Comparison of ENCODE assay signal across 16 cellular contexts in the genomic region with DNA sequence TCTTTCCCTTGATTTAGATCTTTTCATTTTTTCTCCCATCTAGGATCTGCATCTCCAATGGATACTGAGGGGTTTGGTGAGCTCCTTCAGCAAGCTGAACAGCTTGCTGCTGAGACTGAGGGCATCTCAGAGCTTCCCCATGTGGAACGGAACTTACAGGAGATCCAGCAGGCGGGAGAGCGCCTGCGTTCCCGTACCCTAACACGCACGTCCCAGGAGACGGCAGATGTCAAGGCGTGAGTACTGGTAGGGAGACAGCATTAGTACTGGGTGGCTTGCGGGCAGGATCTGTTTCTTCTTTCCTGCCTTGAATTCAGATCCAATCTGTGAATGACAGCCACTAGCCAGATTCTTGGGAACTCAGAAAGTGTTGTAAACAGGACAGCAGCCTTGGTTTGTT. TPM values are rescaled to one million over a fixed set of nuclear protein-coding genes. Genes with fewer than 3 reads are reported as not detected.
A peak's percentile ranks its signal among the peaks of the same experiment; 100 is the strongest.
DNase-seq lines count a peak whose midpoint lies in the region; ATAC-seq, FAIRE-seq and TF ChIP-seq lines count a peak whose summit lies in the region.
"Had no signal": no experiment of that assay in that cellular context is flagged by ENCODE, and none has a peak within 500 bp of the region (broad histone marks: within the 10 kb centered on the region; RNA-seq: fewer than 3 reads in every experiment).

No MANE protein-coding gene starts in this region.

- H4K20me1 ChIP-seq in IMR-90 (ENCODE audit: insufficient read depth, low read length) (no peaks in the 10 kb centered on the region), astrocyte (ENCODE audit: insufficient read depth, low read length) (peaks cover 37% of the 10 kb centered on the region)

- H3K4me2 ChIP-seq in IMR-90 (ENCODE audit: low read depth, low read length) (no peak overlapping the region), astrocyte (ENCODE audit: low read length) (no peak overlapping the region)

- H3K27ac ChIP-seq in IMR-90 (ENCODE audit: insufficient read depth, low read length), result no peak overlapping the region
- no peak overlapping the region for H3K27ac ChIP-seq in astrocyte (ENCODE audit: low read depth, low read length)
- H3K27ac ChIP-seq in mesodermal cell (ENCODE audit: low read depth, low read length, severe bottlenecking), result peak overlapping the region; percentile 83
- H3K27ac ChIP-seq in tibial artery, result peak overlapping the region; percentile 30 to 64

- no peak overlapping the region for H3K4me3 ChIP-seq in IMR-90 (ENCODE audit: insufficient read depth, low read depth, low read length)
- no peak overlapping the region for H3K4me3 ChIP-seq in astrocyte (ENCODE audit: insufficient read depth, low read depth, low read length)
- no peak overlapping the region for H3K4me3 ChIP-seq in mesodermal cell (ENCODE audit: extremely low read depth, insufficient read depth, low read length, poor library complexity, severe bottlenecking)
- no peak overlapping the region for H3K4me3 ChIP-seq in tibial artery

- H3K27me3 ChIP-seq in IMR-90 (ENCODE audit: control insufficient read depth, insufficient read depth, low read length), result no peaks in the 10 kb centered on the region
- H3K27me3 ChIP-seq in astrocyte (ENCODE audit: insufficient read depth, low read length), result no peaks in the 10 kb centered on the region
- H3K27me3 ChIP-seq in tibial artery, result no peaks in the 10 kb centered on the region

- H3K36me3 ChIP-seq in IMR-90 (ENCODE audit: control insufficient read depth, insufficient read depth, low read length) (peaks cover 4% of the 10 kb centered on the region; the same call in 1 of the 2 replicates), astrocyte (ENCODE audit: insufficient read depth, low read length) (peaks cover 12% of the 10 kb centered on the region), mesodermal cell (ENCODE audit: control insufficient read depth, insufficient read depth, low read length) (peaks cover 20% of the 10 kb centered on the region), tibial artery (peaks cover 0 to 3% (median 0%) of the 10 kb centered on the region in 3 donors)

- H3K36me3 Mint-ChIP-seq in astrocyte (ENCODE audit: low read depth, unreplicated experiment), result peaks cover 3% of the 10 kb centered on the region

- H3K4me1 ChIP-seq in IMR-90 (ENCODE audit: control insufficient read depth, insufficient read depth, low read length) (peaks cover 23% of the 10 kb centered on the region), astrocyte (ENCODE audit: insufficient read depth, low read length) (peaks cover 6% of the 10 kb centered on the region), mesodermal cell (ENCODE audit: control insufficient read depth, insufficient read depth, low read length, poor library complexity, severe bottlenecking) (peaks cover 29% of the 10 kb centered on the region), tibial artery (peaks cover 0 to 68% (median 17%) of the 10 kb centered on the region in 4 donors)

- no peaks in the 10 kb centered on the region for H3K27me3 Mint-ChIP-seq in astrocyte (ENCODE audit: low read depth, unreplicated experiment)
- H3K27me3 Mint-ChIP-seq: activated CD4-positive, alpha-beta T cell treated with anti-CD3 and anti-CD28 coated beads, Interleukin-2, amount 10 ng/mL, durations not matched to agents 24 days and 14 days; stimulated activated naive CD8-positive, alpha-beta T cell treated with anti-CD3 and anti-CD28 coated beads, Interleukin-15, Interleukin-2, amounts not matched to agents 100 ng/mL and 50 ng/mL, for 24 hours had no signal

- no peak for DNase-seq in IMR-90
- DNase-seq in astrocyte (ENCODE audit: low read depth), result no peak
- no peak for DNase-seq in tibial artery
- no peak for DNase-seq in Kasumi-1 (lab: John Stamatoyannopoulos, UW)
- DNase-seq in DMS53 treated with DMSO at 0.1 percent for 48 hours (lab: John Stamatoyannopoulos, UW; ENCODE audit: unreplicated experiment), result no peak
- DNase-seq: activated CD4-positive, alpha-beta T cell treated with anti-CD3 and anti-CD28 coated beads, Interleukin-2, amount 10 ng/mL, durations not matched to agents 24 days and 14 days; activated naive CD4-positive, alpha-beta T cell treated with anti-CD3 and anti-CD28 coated beads, Interleukin-2, amount 50 U/mL, for 16 hours; GDM1; NCI-H1694 treated with DMSO at 0.1 percent for 48 hours; NCI-H510A; right cardiac atrium had no signal

- no peak for FAIRE-seq in astrocyte (lab: Jason Lieb, UNC)
- FAIRE-seq: frontal cortex, HepG2 had no signal

- H3K23ac ChIP-seq in IMR-90 (ENCODE audit: low read depth, low read length), result 0 out of 2 replicates have a peak overlapping the region, but pooled peaks have one; percentile 8

- H3K79me2 ChIP-seq in astrocyte (ENCODE audit: insufficient read depth, low read length), result peaks cover 92% of the 10 kb centered on the region

- peak overlapping the region; percentile 16; the same call in 1 of the 2 replicates for H2BK20ac ChIP-seq in IMR-90 (ENCODE audit: low read depth, low read length)

- no peak overlapping the region for H3K56ac ChIP-seq in IMR-90 (ENCODE audit: extremely low read depth, insufficient read depth, low read length)

- H3K9me1 ChIP-seq in IMR-90 (ENCODE audit: insufficient read depth, low read length), result peaks cover 25% of the 10 kb centered on the region

- H4K5ac ChIP-seq in IMR-90 (ENCODE audit: low read depth, low read length), result no peak overlapping the region

- in situ Hi-C loops in IMR-90 (cut with MboI; ENCODE audit: low sequenced_read_pairs), result no loop called here

- ATAC-seq in IMR-90 (ENCODE audit: low read depth) (no peak; the same call in 1 of the 2 replicates), GM18498 (IDR thresholded peaks at IDR 0.05; ENCODE audit: unreplicated experiment) (no peak)
- ATAC-seq: HepG2 had no signal

- H4K8ac ChIP-seq in IMR-90 (ENCODE audit: low read depth in 2 of 2, low read length in 2 of 2), result peak overlapping the region in 1 of 2 experiments; percentile 47; a peak in 1 of 4 replicates

- CTCF ChIA-PET in IMR-90 (lab: Yijun Ruan, JAX), result no interaction called here

- no peak overlapping the region for H4K91ac ChIP-seq in IMR-90 (ENCODE audit: insufficient read depth, low read depth, low read length)

- peak overlapping the region; percentile 67; the same call in 1 of the 2 replicates for H2AK5ac ChIP-seq in IMR-90 (ENCODE audit: low read depth, low read length)

- TF ChIP-seq POLR2A in IMR-90 (IDR thresholded peaks at IDR 0.05; ENCODE audit: low read depth, low read length), result no peak

- no peaks in the 10 kb centered on the region for H3K9me3 Mint-ChIP-seq in astrocyte (ENCODE audit: unreplicated experiment)
- H3K9me3 Mint-ChIP-seq: stimulated activated naive CD8-positive, alpha-beta T cell treated with anti-CD3 and anti-CD28 coated beads, Interleukin-15, Interleukin-2, amounts not matched to agents 100 ng/mL and 50 ng/mL, for 24 hours had no signal

- H2BK120ac ChIP-seq in IMR-90 (ENCODE audit: low read depth, low read length), result peak overlapping the region; percentile 35

- H3K14ac ChIP-seq in IMR-90 (replicated peaks; ENCODE audit: low read depth, low read length), result peak overlapping the region; percentile 30

- peaks cover 51 to 69% of the 10 kb centered on the region in 2 experiments for H3K79me1 ChIP-seq in IMR-90 (ENCODE audit: low read depth in 1 of 2, low read length in 2 of 2)

- 89% methylated on average over 7 of the region's 10 CpGs; no CpG with 5 or more reads in 1 of the 2 experiments for WGBS in IMR-90 (ENCODE audit: extremely low coverage in 2 of 2, insufficient read length in 1 of 2), 2 experiments
- 94 to 95% methylated on average over 10 of the region's 10 CpGs for WGBS in mesodermal cell (ENCODE audit: insufficient coverage in 2 of 2), 2 experiments

- POLR2A ChIA-PET in IMR-90 (lab: Charles Lee; ENCODE audit: unreplicated experiment), result no interaction called here

- no peak overlapping the region for H2AK9ac ChIP-seq in IMR-90 (replicated peaks; ENCODE audit: low read depth, low read length, poor library complexity)

- H2BK5ac ChIP-seq in IMR-90 (ENCODE audit: low read depth, low read length, poor library complexity, severe bottlenecking), result no peak overlapping the region

- H3K9ac ChIP-seq in IMR-90 (ENCODE audit: low read depth, low read length) (no peak overlapping the region), astrocyte (ENCODE audit: low read length) (no peak overlapping the region)

- no peak for TF ChIP-seq RAD21 in IMR-90 (IDR thresholded peaks at IDR 0.05; ENCODE audit: low read length)

- no TSS peak for BruUV-seq in IMR-90 (replicated peaks; lab: Mats Ljungman, UMichigan)

- H3K4ac ChIP-seq in IMR-90 (ENCODE audit: low read depth, low read length), result peak overlapping the region; percentile 22

- TF ChIP-seq CTCF in IMR-90 (conservative IDR thresholded peaks at IDR 0.05; ENCODE audit: low read depth, low read length) (no peak), astrocyte (IDR thresholded peaks at IDR 0.05; ENCODE audit: insufficient read depth, low read depth, low read length) (no peak), tibial artery (IDR thresholded peaks at IDR 0.05) (no peak)

- no peak overlapping the region for H2AFZ ChIP-seq in IMR-90 (replicated peaks; ENCODE audit: low read length, poor library complexity)
- H2AFZ ChIP-seq in astrocyte (ENCODE audit: low read depth, low read length), result no peak overlapping the region

- H3K27ac Mint-ChIP-seq in astrocyte (ENCODE audit: unreplicated experiment), result no peak overlapping the region

- no peak overlapping the region for H2BK15ac ChIP-seq in IMR-90 (ENCODE audit: low read depth, low read length)

- peaks cover 55% of the 10 kb centered on the region for H3K4me1 Mint-ChIP-seq in astrocyte (ENCODE audit: low read depth, unreplicated experiment)

- peak overlapping the region; percentile 1 for H3K4me3 Mint-ChIP-seq in astrocyte (ENCODE audit: unreplicated experiment)
- H3K4me3 Mint-ChIP-seq: activated CD4-positive, alpha-beta T cell treated with anti-CD3 and anti-CD28 coated beads, Interleukin-2, amount 10 ng/mL, durations not matched to agents 24 days and 14 days; stimulated activated naive CD8-positive, alpha-beta T cell treated with anti-CD3 and anti-CD28 coated beads, Interleukin-15, Interleukin-2, amounts not matched to agents 100 ng/mL and 50 ng/mL, for 24 hours had no signal

- intact Hi-C loops in IMR-90 (cut with micrococcal nuclease) (no loop called here), tibial artery (cut with DNase I; ENCODE audit: low total_unique reads) (no loop called here)

- no peaks in the 10 kb centered on the region for H3K9me3 ChIP-seq in IMR-90 (ENCODE audit: control insufficient read depth, insufficient read depth, low read length)
- H3K9me3 ChIP-seq in astrocyte (ENCODE audit: insufficient read depth, low read depth, low read length), result no peaks in the 10 kb centered on the region
- H3K9me3 ChIP-seq in mesodermal cell (ENCODE audit: control insufficient read depth, low read length), result no peaks in the 10 kb centered on the region
- H3K9me3 ChIP-seq in tibial artery, result no peaks in the 10 kb centered on the region

- H3K18ac ChIP-seq in IMR-90 (ENCODE audit: low read depth, low read length), result no peak overlapping the region

- dilution Hi-C loops in IMR-90 (cut with HindIII; ENCODE audit: low sequenced_read_pairs, unreplicated experiment), result no loop called here

RNA-seq across cellular contexts. Expression of a gene that starts 18.3 kb away (rescaled TPM):
- total RNA-seq in IMR-90 (2012; rRNA removed) (70.3 and 72.6 TPM in 2 replicates), astrocyte (89.3 and 94.0 TPM in 2 replicates)
- 54.6 and 55.3 TPM in 2 replicates for polyA plus RNA-seq in IMR-90 (2012; rRNA removed)
- 22.3 and 25.1 TPM in 2 replicates for polyA plus RNA-seq in IMR-90 (2012; cell fraction: cytosol; rRNA removed)
- polyA plus RNA-seq in IMR-90 (2012; cell fraction: nucleus; rRNA removed; ENCODE audit: low replicate concordance), result 38.7 and 57.2 TPM in 2 replicates
- 103 TPM for polyA plus RNA-seq in mesodermal cell (2013, experiment 1 of 2)
- 89.0 TPM for polyA plus RNA-seq in mesodermal cell (2013, experiment 2 of 2)

Comparison
In these comparisons a context has a peak if more than half of its experiments do, and no peak if none do; other contexts are left out.
1. H3K27ac ChIP-seq: peak in mesodermal cell (single experiment) and tibial artery (2 of 2); none in IMR-90 (single experiment) and astrocyte (single experiment).